Comparison of ENCODE assay signal across 26 cellular contexts in genomic region chr10:100723180-100723579, GRCh38. TPM values are rescaled to one million over a fixed set of nuclear protein-coding genes. Genes with fewer than 3 reads are reported as not detected.
A peak's percentile ranks its signal among the peaks of the same experiment; 100 is the strongest.
DNase-seq lines count a peak whose midpoint lies in the region; ATAC-seq, FAIRE-seq and TF ChIP-seq lines count a peak whose summit lies in the region.
"Had no signal": no experiment of that assay in that cellular context is flagged by ENCODE, and none has a peak within 500 bp of the region (broad histone marks: within the 10 kb centered on the region; RNA-seq: fewer than 3 reads in every experiment).

No MANE protein-coding gene starts in this region.

- intact Hi-C loops in activated T-helper 1 cell treated with anti-CD3 and anti-CD28 coated beads, Interleukin-12 subunit alpha, Interleukin-12 subunit beta, Interleukin-2, Interleukin-4 antibody, amounts not matched to agents 30 ng/mL and 10 ng/mL and 1 ng/mL, durations not matched to agents 14 hours and 24 hours and 36 hours (cut with micrococcal nuclease) = no loop called here
- intact Hi-C loops in kidney (cut with DNase I) = no loop called here

- H3K4me1 ChIP-seq in kidney (ENCODE audit: control insufficient read depth in 1 of 2, insufficient read depth in 1 of 2, low read depth in 1 of 2, low read length in 2 of 2) (no peaks in the 10 kb centered on the region), osteoblast (ENCODE audit: insufficient read depth, low read length) (no peaks in the 10 kb centered on the region)

- peak overlapping the region; percentile 18 for H3K27ac Mint-ChIP-seq in activated T-helper 1 cell treated with anti-CD3 and anti-CD28 coated beads, Interleukin-12 subunit alpha, Interleukin-12 subunit beta, Interleukin-2, Interleukin-4 antibody, amounts not matched to agents 30 ng/mL and 10 ng/mL and 1 ng/mL, durations not matched to agents 14 hours and 24 hours and 36 hours
- H3K27ac Mint-ChIP-seq: H9, HFFc6 had no signal

- H3K4me3 ChIP-seq in kidney (ENCODE audit: low read length in 2 of 2) = no peak overlapping the region
- H3K4me3 ChIP-seq in osteoblast (ENCODE audit: insufficient read depth, low read length) = no peak overlapping the region
- H3K4me3 ChIP-seq: GM12878 had no signal

- no peak overlapping the region for H3K4me3 Mint-ChIP-seq in activated T-helper 1 cell treated with anti-CD3 and anti-CD28 coated beads, Interleukin-12 subunit alpha, Interleukin-12 subunit beta, Interleukin-2, Interleukin-4 antibody, amounts not matched to agents 30 ng/mL and 10 ng/mL and 1 ng/mL, durations not matched to agents 14 hours and 24 hours and 36 hours
- H3K4me3 Mint-ChIP-seq: HFFc6 had no signal

- no peak for DNase-seq in activated T-helper 1 cell treated with anti-CD3 and anti-CD28 coated beads, Interleukin-12 subunit alpha, Interleukin-12 subunit beta, Interleukin-2, Interleukin-4 antibody, amounts not matched to agents 30 ng/mL and 10 ng/mL and 1 ng/mL, durations not matched to agents 14 hours and 24 hours and 36 hours (ENCODE audit: low spot score)
- peak; percentile 18 for DNase-seq in kidney
- DNase-seq in osteoblast (ENCODE audit: insufficient read length, low spot score, missing footprints) = peak; percentile 57
- no peak for DNase-seq in urothelium cell line (ENCODE audit: low spot score)
- DNase-seq in AG08396 (ENCODE audit: low spot score) = no peak
- no peak for DNase-seq in activated naive CD4-positive, alpha-beta T cell treated with anti-CD3 and anti-CD28 coated beads, Interleukin-2, amount 50 U/mL, for 16 hours
- DNase-seq: CD4-positive, CD25-positive, alpha-beta regulatory T cell; DMS 273 treated with DMSO at 0.1 percent for 48 hours; DND-41; H9; HFFc6; KG1; NCI-H1092 treated with DMSO at 0.1 percent for 48 hours; NCI-H1436 treated with DMSO at 0.1 percent for 48 hours; NCI-H1930; NCI-H2227 treated with DMSO at 0.1 percent for 48 hours; NCI-H510A treated with DMSO at 0.1 percent for 48 hours; NCI-H748 treated with DMSO at 0.1 percent for 48 hours; SHP77 treated with DMSO at 0.1 percent for 48 hours had no signal

- H3K27me3 Mint-ChIP-seq in activated T-helper 1 cell treated with anti-CD3 and anti-CD28 coated beads, Interleukin-12 subunit alpha, Interleukin-12 subunit beta, Interleukin-2, Interleukin-4 antibody, amounts not matched to agents 30 ng/mL and 10 ng/mL and 1 ng/mL, durations not matched to agents 14 hours and 24 hours and 36 hours (ENCODE audit: insufficient read depth) = peaks cover 82% of the 10 kb centered on the region

- H3K27ac ChIP-seq in kidney (ENCODE audit: low read depth in 2 of 2, low read length in 2 of 2) (no peak overlapping the region), osteoblast (ENCODE audit: low read depth, low read length) (no peak overlapping the region)
- H3K27ac ChIP-seq: RWPE1 had no signal

- no peaks in the 10 kb centered on the region for H3K36me3 Mint-ChIP-seq in activated T-helper 1 cell treated with anti-CD3 and anti-CD28 coated beads, Interleukin-12 subunit alpha, Interleukin-12 subunit beta, Interleukin-2, Interleukin-4 antibody, amounts not matched to agents 30 ng/mL and 10 ng/mL and 1 ng/mL, durations not matched to agents 14 hours and 24 hours and 36 hours (ENCODE audit: low read depth)
- H3K36me3 Mint-ChIP-seq: CD4-positive, CD25-positive, alpha-beta regulatory T cell had no signal

- no peak overlapping the region for H3K9ac ChIP-seq in kidney (ENCODE audit: low read length in 2 of 2)
- H3K9ac ChIP-seq: SK-N-SH had no signal

- no peaks in the 10 kb centered on the region for H3K9me3 ChIP-seq in kidney (ENCODE audit: control insufficient read depth in 1 of 2, low read length in 2 of 2)
- H3K9me3 ChIP-seq in osteoblast (ENCODE audit: low read depth, low read length) = no peaks in the 10 kb centered on the region
- H3K9me3 ChIP-seq: SK-N-SH had no signal

- H4K20me1 ChIP-seq in osteoblast (ENCODE audit: insufficient read depth, low read length) = no peaks in the 10 kb centered on the region

- H2AFZ ChIP-seq in osteoblast (ENCODE audit: low read length) = no peak overlapping the region

- no peak for ATAC-seq in HG02759 (IDR thresholded peaks at IDR 0.05; ENCODE audit: unreplicated experiment)
- ATAC-seq: GM12878 had no signal

- TF ChIP-seq CTCF in kidney (IDR thresholded peaks at IDR 0.05; ENCODE audit: borderline replicate concordance, extremely low read depth, insufficient read depth) (no peak), osteoblast (IDR thresholded peaks at IDR 0.05; ENCODE audit: extremely low read depth, low read depth, low read length) (no peak)

- H3K27me3 ChIP-seq in osteoblast (ENCODE audit: insufficient read depth, low read length) = peaks cover 76% of the 10 kb centered on the region

- no peaks in the 10 kb centered on the region for H3K79me2 ChIP-seq in osteoblast (ENCODE audit: insufficient read depth, low read length)

- H3K9me3 Mint-ChIP-seq in activated T-helper 1 cell treated with anti-CD3 and anti-CD28 coated beads, Interleukin-12 subunit alpha, Interleukin-12 subunit beta, Interleukin-2, Interleukin-4 antibody, amounts not matched to agents 30 ng/mL and 10 ng/mL and 1 ng/mL, durations not matched to agents 14 hours and 24 hours and 36 hours = no peaks in the 10 kb centered on the region
- H3K9me3 Mint-ChIP-seq: CD4-positive, CD25-positive, alpha-beta regulatory T cell; HFFc6 had no signal

- H3K36me3 ChIP-seq in kidney (ENCODE audit: control insufficient read depth in 1 of 2, insufficient read depth in 2 of 2, low read length in 2 of 2) (no peaks in the 10 kb centered on the region), osteoblast (ENCODE audit: insufficient read depth, low read length) (no peaks in the 10 kb centered on the region)

- FAIRE-seq in kidney (lab: Jason Lieb, UNC) (no peak), urothelium cell line (lab: Jason Lieb, UNC) (peak; percentile 35)
- FAIRE-seq: GM12878 had no signal

- no peaks in the 10 kb centered on the region for H3K4me1 Mint-ChIP-seq in activated T-helper 1 cell treated with anti-CD3 and anti-CD28 coated beads, Interleukin-12 subunit alpha, Interleukin-12 subunit beta, Interleukin-2, Interleukin-4 antibody, amounts not matched to agents 30 ng/mL and 10 ng/mL and 1 ng/mL, durations not matched to agents 14 hours and 24 hours and 36 hours (ENCODE audit: low read depth)

- H3K4me2 ChIP-seq in osteoblast (ENCODE audit: insufficient read depth, low read length) = no peak overlapping the region
- H3K4me2 ChIP-seq: SK-N-SH had no signal

RNA-seq across cellular contexts. Expression of gene PAX2, which starts 22.2 kb away (rescaled TPM):
- not detected in 2 replicates for total RNA-seq in activated T-helper 1 cell treated with anti-CD3 and anti-CD28 coated beads, Interleukin-12 subunit alpha, Interleukin-12 subunit beta, Interleukin-2, Interleukin-4 antibody, amounts not matched to agents 30 ng/mL and 10 ng/mL and 1 ng/mL, durations not matched to agents 14 hours and 24 hours and 36 hours
- 102 TPM for total RNA-seq in kidney
- polyA plus RNA-seq in kidney (ENCODE audit: insufficient read depth, low read depth, low replicate concordance) = 28.3 TPM
- total RNA-seq in osteoblast = not detected in 2 replicates
- total RNA-seq: A673; CD4-positive, CD25-positive, alpha-beta regulatory T cell; GM12878; H9; HFFc6; HT1080 had no signal
- polyA plus RNA-seq: BJ, GM12878, SK-N-SH had no signal

Comparison
In these comparisons a context has a peak if more than half of its experiments do, and no peak if none do; other contexts are left out.
1. DNase-seq: peak in kidney (single experiment) and osteoblast (single experiment); none in activated T-helper 1 cell treated with anti-CD3 and anti-CD28 coated beads, Interleukin-12 subunit alpha, Interleukin-12 subunit beta, Interleukin-2, Interleukin-4 antibody, amounts not matched to agents 30 ng/mL and 10 ng/mL and 1 ng/mL, durations not matched to agents 14 hours and 24 hours and 36 hours (single experiment), urothelium cell line (single experiment), AG08396 (single experiment) and activated naive CD4-positive, alpha-beta T cell treated with anti-CD3 and anti-CD28 coated beads, Interleukin-2, amount 50 U/mL, for 16 hours (single experiment).
2. RNA of gene PAX2, which starts 22.2 kb away (total RNA-seq): 102 TPM in kidney (single experiment); not detected in activated T-helper 1 cell treated with anti-CD3 and anti-CD28 coated beads, Interleukin-12 subunit alpha, Interleukin-12 subunit beta, Interleukin-2, Interleukin-4 antibody, amounts not matched to agents 30 ng/mL and 10 ng/mL and 1 ng/mL, durations not matched to agents 14 hours and 24 hours and 36 hours and not detected in osteoblast; every median in the first group is over 100 times any median in the second.